ENCODE assay signal across 24 cellular contexts in the genomic region with DNA sequence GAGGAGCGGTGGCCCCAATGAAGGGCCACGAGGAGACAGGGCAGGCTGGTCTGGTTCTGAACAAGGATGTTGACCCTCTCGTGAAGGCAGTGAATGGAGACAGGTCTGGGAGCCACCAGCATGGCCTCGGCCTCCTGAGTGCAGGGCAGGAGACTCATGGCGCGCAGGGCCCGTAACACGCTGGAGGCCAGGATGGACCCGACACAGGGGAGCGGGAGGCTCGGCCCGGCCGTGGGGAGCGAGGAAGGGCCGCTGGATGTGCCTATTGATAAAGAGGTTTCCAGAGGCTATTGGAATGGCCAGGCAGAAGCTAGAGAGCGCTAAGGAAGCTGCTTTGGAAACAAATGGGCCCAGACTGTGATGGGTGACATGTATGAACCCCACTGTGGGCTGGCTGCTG.
A peak's percentile ranks its signal among the peaks of the same experiment; 100 is the strongest.
DNase-seq lines count a peak whose midpoint lies in the region; ATAC-seq and TF ChIP-seq lines count a peak whose summit lies in the region.
"Had no signal": no experiment of that assay in that cellular context is flagged by ENCODE, and none has a peak within 500 bp of the region (broad histone marks: within the 10 kb centered on the region; RNA-seq: fewer than 3 reads in every experiment).

No MANE protein-coding gene starts in this region.

- H3K9ac ChIP-seq in H9 (ENCODE audit: extremely low read depth, insufficient read length, low read length), result no peak overlapping the region
- H3K9ac ChIP-seq in neuronal stem cell (ENCODE audit: low read depth, low read length, poor library complexity), result peak overlapping the region; percentile 36
- H3K9ac ChIP-seq: BLaER1 had no signal

- H3K23me2 ChIP-seq in H9 (ENCODE audit: insufficient read length, low read depth, low read length, poor library complexity, severe bottlenecking), result no peaks in the 10 kb centered on the region

- peaks cover 10% of the 10 kb centered on the region for H3K4me1 ChIP-seq in CD4-positive, CD25-positive, alpha-beta regulatory T cell (ENCODE audit: control insufficient read depth, insufficient read depth, low read length, poor library complexity, severe bottlenecking)
- no peaks in the 10 kb centered on the region; the same call in 1 of the 2 replicates for H3K4me1 ChIP-seq in H9 (ENCODE audit: insufficient read depth, low read length)
- H3K4me1 ChIP-seq in neuronal stem cell (ENCODE audit: control insufficient read depth in 2 of 2, insufficient read depth in 1 of 2, low read depth in 1 of 2, low read length in 2 of 2), result peaks cover under 1 to 2% of the 10 kb centered on the region in 2 donors

- no peak overlapping the region for H3K23ac ChIP-seq in H9 (ENCODE audit: insufficient read length, low read depth, low read length)
- H3K23ac ChIP-seq in neuronal stem cell (ENCODE audit: low read depth, low read length, poor library complexity), result no peak overlapping the region

- H3K4me1 Mint-ChIP-seq in CD4-positive, CD25-positive, alpha-beta regulatory T cell, result peaks cover 5 to 18% (median 8%) of the 10 kb centered on the region in 4 donors
- H3K4me1 Mint-ChIP-seq in H9, result peaks cover 13 to 20% of the 10 kb centered on the region in 2 experiments

- no peak for TF ChIP-seq CTCF in H9 (conservative IDR thresholded peaks at IDR 0.05)

- H3K27ac Mint-ChIP-seq in CD4-positive, CD25-positive, alpha-beta regulatory T cell, result peak overlapping the region; percentile 32 to 90 (median 67)
- H3K27ac Mint-ChIP-seq in H9, result peak overlapping the region in 2 of 3 experiments; percentile 26 to 86; a peak in 4 of 7 replicates
- H3K27ac Mint-ChIP-seq: activated T-helper 1 cell treated with anti-CD3 and anti-CD28 coated beads, Interleukin-12 subunit alpha, Interleukin-12 subunit beta, Interleukin-2, Interleukin-4 antibody, amounts not matched to agents 30 ng/mL and 10 ng/mL and 1 ng/mL, durations not matched to agents 14 hours and 24 hours and 36 hours; natural killer cell treated with Interleukin-12 subunit alpha and Interleukin-12 subunit beta and Interleukin-15 and Interleukin-18, amount 100 ng/mL, for 72 hours had no signal

- H3K4me3 ChIP-seq in CD4-positive, CD25-positive, alpha-beta regulatory T cell (ENCODE audit: low read depth, low read length), result no peak overlapping the region
- H3K4me3 ChIP-seq in neuronal stem cell (ENCODE audit: low read length in 2 of 2), result no peak overlapping the region
- H3K4me3 ChIP-seq: BLaER1, left lung, MG63, psoas muscle, SK-N-MC had no signal

- H4K5ac ChIP-seq in H9 (ENCODE audit: insufficient read length, low read depth, low read length), result no peak overlapping the region

- no peak overlapping the region for H2BK5ac ChIP-seq in H9 (ENCODE audit: insufficient read length, low read length)
- H2BK5ac ChIP-seq in neuronal stem cell (ENCODE audit: low read length), result no peak overlapping the region

- no peak for TF ChIP-seq POLR2A in erythroblast (IDR thresholded peaks at IDR 0.05; ENCODE audit: low read length)

- H2AK5ac ChIP-seq in H9 (ENCODE audit: insufficient read length, low read length) (no peak overlapping the region), neuronal stem cell (ENCODE audit: low read depth, low read length) (no peak overlapping the region)

- no peak overlapping the region for H4K8ac ChIP-seq in H9 (replicated peaks; ENCODE audit: insufficient read length, low read depth, low read length)
- no peak overlapping the region for H4K8ac ChIP-seq in neuronal stem cell (ENCODE audit: low read depth, low read length)

- H3K18ac ChIP-seq in H9 (ENCODE audit: insufficient read length, low read depth, low read length) (no peak overlapping the region), neuronal stem cell (ENCODE audit: low read length) (peak overlapping the region; percentile 8)

- H3K79me1 ChIP-seq in H9 (ENCODE audit: insufficient read depth, low read depth, low read length, poor library complexity, severe bottlenecking) (no peaks in the 10 kb centered on the region), neuronal stem cell (ENCODE audit: low read depth, low read length) (peaks cover 2% of the 10 kb centered on the region)

- no peak overlapping the region for H3K4me2 ChIP-seq in H9 (ENCODE audit: insufficient read depth, insufficient read length, low read length)
- no peak overlapping the region for H3K4me2 ChIP-seq in neuronal stem cell (ENCODE audit: insufficient read depth, low read length, poor library complexity, severe bottlenecking)

- H2BK120ac ChIP-seq in H9 (ENCODE audit: low read depth, low read length, poor library complexity, severe bottlenecking) (no peak overlapping the region), neuronal stem cell (ENCODE audit: low read depth, low read length) (no peak overlapping the region)

- H2BK12ac ChIP-seq in H9 (ENCODE audit: insufficient read length, low read depth, low read length) (no peak overlapping the region), neuronal stem cell (ENCODE audit: low read length) (no peak overlapping the region)

- peaks cover 2% of the 10 kb centered on the region for H4K20me1 ChIP-seq in H9 (ENCODE audit: control insufficient read depth, insufficient read depth, insufficient read length)

- no peaks in the 10 kb centered on the region for H3K27me3 Mint-ChIP-seq in CD4-positive, CD25-positive, alpha-beta regulatory T cell
- peaks cover 2% of the 10 kb centered on the region; the same call in 1 of the 2 replicates for H3K27me3 Mint-ChIP-seq in H9 (ENCODE audit: low read depth)
- H3K27me3 Mint-ChIP-seq: natural killer cell treated with Interleukin-12 subunit alpha and Interleukin-12 subunit beta and Interleukin-15 and Interleukin-18, amount 100 ng/mL, for 72 hours had no signal

- H3T11ph ChIP-seq in H9 (ENCODE audit: low read length), result no peak overlapping the region

- H3K4ac ChIP-seq in H9 (ENCODE audit: low read depth, low read length), result no peak overlapping the region
- no peak overlapping the region for H3K4ac ChIP-seq in neuronal stem cell (ENCODE audit: low read length)

- no peak overlapping the region for H2BK20ac ChIP-seq in H9 (ENCODE audit: low read depth, low read length, poor library complexity, severe bottlenecking)

- no peaks in the 10 kb centered on the region for H3K9me3 Mint-ChIP-seq in CD4-positive, CD25-positive, alpha-beta regulatory T cell
- H3K9me3 Mint-ChIP-seq in H9, result no peaks in the 10 kb centered on the region
- H3K9me3 Mint-ChIP-seq: activated T-helper 1 cell treated with anti-CD3 and anti-CD28 coated beads, Interleukin-12 subunit alpha, Interleukin-12 subunit beta, Interleukin-2, Interleukin-4 antibody, amounts not matched to agents 30 ng/mL and 10 ng/mL and 1 ng/mL, durations not matched to agents 14 hours and 24 hours and 36 hours; immature natural killer cell; natural killer cell treated with Interleukin-12 subunit alpha and Interleukin-12 subunit beta and Interleukin-15 and Interleukin-18, amount 100 ng/mL, for 72 hours had no signal

- no peaks in the 10 kb centered on the region for H3K9me3 ChIP-seq in CD4-positive, CD25-positive, alpha-beta regulatory T cell (ENCODE audit: control insufficient read depth in 2 of 2, low read length in 2 of 2)
- no peaks in the 10 kb centered on the region for H3K9me3 ChIP-seq in H9 (ENCODE audit: control insufficient read depth, low read depth, low read length)
- H3K9me3 ChIP-seq in neuronal stem cell (replicated peaks in 1 of 2; ENCODE audit: control insufficient read depth in 2 of 2, insufficient read depth in 1 of 2, low read depth in 1 of 2, low read length in 2 of 2), result no peaks in the 10 kb centered on the region
- H3K9me3 ChIP-seq: BLaER1, left lung, MG63, psoas muscle had no signal

- peaks cover 5% of the 10 kb centered on the region for H3K36me3 Mint-ChIP-seq in CD4-positive, CD25-positive, alpha-beta regulatory T cell
- peaks cover 17 to 52% (median 49%) of the 10 kb centered on the region in 3 experiments; a peak in 6 of 7 replicates for H3K36me3 Mint-ChIP-seq in H9 (ENCODE audit: insufficient read depth in 1 of 3, low read depth in 3 of 3)
- H3K36me3 Mint-ChIP-seq: natural killer cell treated with Interleukin-12 subunit alpha and Interleukin-12 subunit beta and Interleukin-15 and Interleukin-18, amount 100 ng/mL, for 72 hours had no signal

- no peak overlapping the region for H4K91ac ChIP-seq in H9 (ENCODE audit: insufficient read length, low read depth, low read length)
- H4K91ac ChIP-seq in neuronal stem cell (ENCODE audit: low read depth, low read length, poor library complexity), result no peak overlapping the region

- H3K27ac ChIP-seq in CD4-positive, CD25-positive, alpha-beta regulatory T cell (ENCODE audit: insufficient read depth, low read length, poor library complexity, severe bottlenecking), result no peak overlapping the region
- H3K27ac ChIP-seq in H9 (ENCODE audit: insufficient read length, low read depth, low read length), result no peak overlapping the region
- H3K27ac ChIP-seq in epithelial cell of prostate, result peak overlapping the region; percentile 67
- H3K27ac ChIP-seq in neuronal stem cell (replicated peaks; ENCODE audit: low read length), result no peak overlapping the region
- H3K27ac ChIP-seq: BLaER1, left lung, psoas muscle, SK-N-MC had no signal

- no CpG with 5 or more reads among the region's 16 CpGs for WGBS in H9 (ENCODE audit: extremely low coverage, insufficient read length, low lambda C conversion rate)
- WGBS in neuronal stem cell (ENCODE audit: extremely low coverage in 2 of 2, insufficient read length in 2 of 2, insufficient replicate concordance in 1 of 2), 2 donors, result no CpG with 5 or more reads among the region's 16 CpGs

- no peak overlapping the region for H2AFZ ChIP-seq in H9 (ENCODE audit: low read length)
- H2AFZ ChIP-seq in neuronal stem cell (ENCODE audit: low read length), result no peak overlapping the region

- H3K14ac ChIP-seq in H9 (ENCODE audit: insufficient read depth, low read length), result no peak overlapping the region
- no peak overlapping the region for H3K14ac ChIP-seq in neuronal stem cell (ENCODE audit: low read length)

- no peaks in the 10 kb centered on the region for H3K27me3 ChIP-seq in CD4-positive, CD25-positive, alpha-beta regulatory T cell (ENCODE audit: control insufficient read depth, insufficient read depth, low read length)
- no peaks in the 10 kb centered on the region for H3K27me3 ChIP-seq in H9 (ENCODE audit: insufficient read depth, low read length)
- H3K27me3 ChIP-seq in neuronal stem cell (ENCODE audit: control insufficient read depth in 3 of 3, insufficient read depth in 3 of 3, low read depth in 1 of 3, low read length in 3 of 3), result no peaks in the 10 kb centered on the region
- H3K27me3 ChIP-seq: BLaER1, left lung, MG63 had no signal

- H2BK15ac ChIP-seq in H9 (ENCODE audit: low read depth, low read length) (no peak overlapping the region), neuronal stem cell (ENCODE audit: low read length) (no peak overlapping the region)

- H3K79me2 ChIP-seq in H9 (ENCODE audit: insufficient read depth, low read length), result no peaks in the 10 kb centered on the region

- no peak overlapping the region for H3K4me3 Mint-ChIP-seq in CD4-positive, CD25-positive, alpha-beta regulatory T cell
- no peak overlapping the region for H3K4me3 Mint-ChIP-seq in H9
- H3K4me3 Mint-ChIP-seq: activated T-helper 1 cell treated with anti-CD3 and anti-CD28 coated beads, Interleukin-12 subunit alpha, Interleukin-12 subunit beta, Interleukin-2, Interleukin-4 antibody, amounts not matched to agents 30 ng/mL and 10 ng/mL and 1 ng/mL, durations not matched to agents 14 hours and 24 hours and 36 hours; immature natural killer cell; natural killer cell treated with Interleukin-12 subunit alpha and Interleukin-12 subunit beta and Interleukin-15 and Interleukin-18, amount 100 ng/mL, for 72 hours had no signal

- H3K36me3 ChIP-seq in CD4-positive, CD25-positive, alpha-beta regulatory T cell (ENCODE audit: control insufficient read depth, insufficient read depth, low read length), result peaks cover 11% of the 10 kb centered on the region
- peaks cover 44 to 88% of the 10 kb centered on the region in 2 donors for H3K36me3 ChIP-seq in neuronal stem cell (replicated peaks in 1 of 2; ENCODE audit: control insufficient read depth in 2 of 2, insufficient read depth in 2 of 2, low read length in 2 of 2)

- DNase-seq in CD4-positive, CD25-positive, alpha-beta regulatory T cell, result no peak
- DNase-seq in H9 (no peak), epithelial cell of prostate (ENCODE audit: low read depth, low spot score) (no peak), neuronal stem cell (ENCODE audit: low spot score) (no peak), medulla oblongata (ENCODE audit: extremely low spot score) (no peak), erythroblast (lab: John Stamatoyannopoulos, UW) (no peak), NCI-H2227 (lab: John Stamatoyannopoulos, UW; ENCODE audit: unreplicated experiment) (no peak), RPMI8226 (no peak)
- DNase-seq: activated CD4-positive, alpha-beta T cell treated with anti-CD3 and anti-CD28 coated beads for 48 hours; hippocampal formation; immature natural killer cell; KBM-7; left lung; MG63; NCI-H1417; NCI-H2081; NCI-H345; NCI-H774; psoas muscle; T-helper 2 cell had no signal

- no peak for ATAC-seq in CD4-positive, CD25-positive, alpha-beta regulatory T cell (ENCODE audit: low read depth in 2 of 2)
- ATAC-seq: left lung, psoas muscle had no signal

- H3K56ac ChIP-seq in H9 (ENCODE audit: insufficient read length, low read depth, low read length), result no peak overlapping the region
